12 cellular contexts compared by ENCODE assay signal in genomic region chr20:17024513-17025105, GRCh38.
A peak's percentile ranks its signal among the peaks of the same experiment; 100 is the strongest.
DNase-seq lines count a peak whose midpoint lies in the region; ATAC-seq and TF ChIP-seq lines count a peak whose summit lies in the region.
"Had no signal": no experiment of that assay in that cellular context is flagged by ENCODE, and none has a peak within 500 bp of the region (broad histone marks: within the 10 kb centered on the region; RNA-seq: fewer than 3 reads in every experiment).

No MANE protein-coding gene starts in this region.

- H3K23ac ChIP-seq in H9 (ENCODE audit: insufficient read length, low read depth, low read length) = no peak overlapping the region

- H3K9me3 ChIP-seq in H9 (ENCODE audit: control insufficient read depth, low read depth, low read length) = peaks cover 7% of the 10 kb centered on the region
- no peaks in the 10 kb centered on the region for H3K9me3 ChIP-seq in CD8-positive, alpha-beta memory T cell (ENCODE audit: low read length)
- H3K9me3 ChIP-seq: neutrophil had no signal

- H3K18ac ChIP-seq in H9 (ENCODE audit: insufficient read length, low read depth, low read length) = no peak overlapping the region

- no peaks in the 10 kb centered on the region for H3K27me3 ChIP-seq in H9 (ENCODE audit: insufficient read depth, low read length)
- no peaks in the 10 kb centered on the region for H3K27me3 ChIP-seq in CD8-positive, alpha-beta memory T cell (ENCODE audit: insufficient read depth, low read length, poor library complexity, severe bottlenecking)
- H3K27me3 ChIP-seq: neutrophil had no signal

- peaks cover 22 to 26% of the 10 kb centered on the region in 2 experiments for H3K9me3 Mint-ChIP-seq in H9
- H3K9me3 Mint-ChIP-seq in WTC11 = peaks cover 35% of the 10 kb centered on the region
- H3K9me3 Mint-ChIP-seq in CD8-positive, alpha-beta memory T cell = peaks cover 14 to 28% (median 18%) of the 10 kb centered on the region in 5 donors

- no peaks in the 10 kb centered on the region for H3K79me2 ChIP-seq in H9 (ENCODE audit: insufficient read depth, low read length)

- H2BK120ac ChIP-seq in H9 (ENCODE audit: low read depth, low read length, poor library complexity, severe bottlenecking) = no peak overlapping the region

- no peaks in the 10 kb centered on the region for H3K36me3 ChIP-seq in CD8-positive, alpha-beta memory T cell (ENCODE audit: insufficient read depth, low read length)
- H3K36me3 ChIP-seq: neutrophil had no signal

- H3K4ac ChIP-seq in H9 (ENCODE audit: low read depth, low read length) = no peak overlapping the region

- H3K36me3 Mint-ChIP-seq in H9 (ENCODE audit: insufficient read depth in 1 of 3, low read depth in 3 of 3) = peaks cover 0 to 25% (median 11%) of the 10 kb centered on the region in 3 experiments
- H3K36me3 Mint-ChIP-seq in WTC11 = peaks cover 34% of the 10 kb centered on the region
- no peaks in the 10 kb centered on the region for H3K36me3 Mint-ChIP-seq in CD8-positive, alpha-beta memory T cell

- H3K23me2 ChIP-seq in H9 (ENCODE audit: insufficient read length, low read depth, low read length, poor library complexity, severe bottlenecking) = no peaks in the 10 kb centered on the region

- peak overlapping the region; percentile 9 for H3K4me2 ChIP-seq in H9 (ENCODE audit: insufficient read depth, insufficient read length, low read length)

- no peak overlapping the region for H2BK5ac ChIP-seq in H9 (ENCODE audit: insufficient read length, low read length)

- H3K27ac ChIP-seq in H9 (ENCODE audit: insufficient read length, low read depth, low read length) = peak overlapping the region; percentile 8
- H3K27ac ChIP-seq in CD8-positive, alpha-beta memory T cell (ENCODE audit: low read depth, low read length) = no peak overlapping the region
- H3K27ac ChIP-seq: neutrophil had no signal

- H3K14ac ChIP-seq in H9 (ENCODE audit: insufficient read depth, low read length) = no peak overlapping the region

- no peak overlapping the region for H2BK15ac ChIP-seq in H9 (ENCODE audit: low read depth, low read length)

- H3K27me3 Mint-ChIP-seq in H9 (ENCODE audit: low read depth) (no peaks in the 10 kb centered on the region), WTC11 (ENCODE audit: low read depth) (no peaks in the 10 kb centered on the region; the same call in 1 of the 2 replicates)
- H3K27me3 Mint-ChIP-seq in CD8-positive, alpha-beta memory T cell = peaks cover 0 to 3% of the 10 kb centered on the region in 2 donors

- peaks cover 34% of the 10 kb centered on the region in 2 experiments for H3K4me1 Mint-ChIP-seq in H9
- peaks cover 31% of the 10 kb centered on the region for H3K4me1 Mint-ChIP-seq in WTC11
- no peaks in the 10 kb centered on the region for H3K4me1 Mint-ChIP-seq in CD8-positive, alpha-beta memory T cell

- H3K4me1 ChIP-seq in H9 (ENCODE audit: insufficient read depth, low read length) = peaks cover 6% of the 10 kb centered on the region; the same call in 1 of the 2 replicates
- no peaks in the 10 kb centered on the region for H3K4me1 ChIP-seq in CD8-positive, alpha-beta memory T cell (ENCODE audit: insufficient read depth, low read length)

- intact Hi-C loops in head of caudate nucleus (cut with DNase I) = no loop called here

- H4K20me1 ChIP-seq in H9 (ENCODE audit: control insufficient read depth, insufficient read depth, insufficient read length) = no peaks in the 10 kb centered on the region

- no peak overlapping the region for H4K8ac ChIP-seq in H9 (replicated peaks; ENCODE audit: insufficient read length, low read depth, low read length)

- peak; percentile 96 for ATAC-seq in WTC11

- no peak overlapping the region for H3K9ac ChIP-seq in H9 (ENCODE audit: extremely low read depth, insufficient read length, low read length)

- H2AFZ ChIP-seq in H9 (ENCODE audit: low read length) = no peak overlapping the region

- H3K56ac ChIP-seq in H9 (ENCODE audit: insufficient read length, low read depth, low read length) = no peak overlapping the region

- no peaks in the 10 kb centered on the region for H3K79me1 ChIP-seq in H9 (ENCODE audit: insufficient read depth, low read depth, low read length, poor library complexity, severe bottlenecking)

- no peak overlapping the region for H2AK5ac ChIP-seq in H9 (ENCODE audit: insufficient read length, low read length)

- CTCF ChIA-PET in WTC11 (lab: Charles Lee) = no interaction called here
- CTCF ChIA-PET in CD8-positive, alpha-beta memory T cell (lab: Charles Lee) = no interaction called here

- POLR2A ChIA-PET in WTC11 (lab: Charles Lee) = no interaction called here
- POLR2A ChIA-PET in CD8-positive, alpha-beta memory T cell (lab: Charles Lee) = no interaction called here

- peak overlapping the region; percentile 64 to 88 (median 84); a peak in 6 of 7 replicates for H3K27ac Mint-ChIP-seq in H9
- H3K27ac Mint-ChIP-seq in WTC11 = peak overlapping the region; percentile 63
- H3K27ac Mint-ChIP-seq in CD8-positive, alpha-beta memory T cell = no peak overlapping the region

- no peak overlapping the region for H3T11ph ChIP-seq in H9 (ENCODE audit: low read length)

- no peak overlapping the region for H4K91ac ChIP-seq in H9 (ENCODE audit: insufficient read length, low read depth, low read length)

- no peak overlapping the region for H3K4me3 ChIP-seq in CD8-positive, alpha-beta memory T cell (ENCODE audit: low read length)

- H4K5ac ChIP-seq in H9 (ENCODE audit: insufficient read length, low read depth, low read length) = no peak overlapping the region

- no peak overlapping the region for H2BK12ac ChIP-seq in H9 (ENCODE audit: insufficient read length, low read depth, low read length)

- WGBS in H9 (ENCODE audit: extremely low coverage, insufficient read length, low lambda C conversion rate) = no CpG with 5 or more reads among the region's 5 CpGs

- DNase-seq in A172 (ENCODE audit: low spot score) = peak; percentile 81
- peak; percentile 72 for DNase-seq in H9
- DNase-seq in WTC11 (ENCODE audit: low spot score) = peak; percentile 20
- peak; percentile 67 for DNase-seq in kidney tubule cell (ENCODE audit: low spot score)
- DNase-seq in stimulated activated CD8-positive, alpha-beta memory T cell treated with anti-CD3 and anti-CD28 coated beads, Interleukin-4, amount 100 ng/mL, for 48 hours = no peak
- DNase-seq in head of caudate nucleus = no peak
- DNase-seq in CD8-positive, alpha-beta memory T cell = no peak
- no peak for DNase-seq in cerebellum (ENCODE audit: low spot score)
- DNase-seq: activated naive CD4-positive, alpha-beta T cell treated with anti-CD3 and anti-CD28 coated beads, Interleukin-2, amount 50 U/mL, for 16 hours; NCI-H1436 treated with DMSO at 0.1 percent for 48 hours; stimulated activated CD4-positive, alpha-beta T cell treated with anti-CD3 and anti-CD28 coated beads, Interleukin-15, amount 100 ng/mL, for 24 hours had no signal

- no peak overlapping the region for H2BK20ac ChIP-seq in H9 (ENCODE audit: low read depth, low read length, poor library complexity, severe bottlenecking)

- TF ChIP-seq CTCF in H9 (conservative IDR thresholded peaks at IDR 0.05) = no peak
- no peak for TF ChIP-seq CTCF in WTC11 (IDR thresholded peaks at IDR 0.05)

- peak overlapping the region; percentile 35 to 62 for H3K4me3 Mint-ChIP-seq in H9
- H3K4me3 Mint-ChIP-seq in WTC11 = peak overlapping the region; percentile 42
- no peak overlapping the region for H3K4me3 Mint-ChIP-seq in CD8-positive, alpha-beta memory T cell

TF ChIP-seq in WTC11, 78 proteins besides CTCF, POLR2A, EP300 and RAD21:
- TF ChIP-seq STAT6 (CRISPR knock-in tag; conservative IDR thresholded peaks at IDR 0.05; ENCODE audit: low read depth) (no peak), ETV6 (CRISPR knock-in tag; IDR thresholded peaks at IDR 0.05) (no peak), NFE2L1 (CRISPR knock-in tag; IDR thresholded peaks at IDR 0.05) (0 out of 2 replicates have a peak, but pooled peaks have one; percentile 43)

Comparison
In these comparisons a context has a peak if more than half of its experiments do, and no peak if none do; other contexts are left out.
1. DNase-seq: peak in A172 (single experiment), H9 (single experiment), WTC11 (single experiment) and kidney tubule cell (single experiment); none in stimulated activated CD8-positive, alpha-beta memory T cell treated with anti-CD3 and anti-CD28 coated beads, Interleukin-4, amount 100 ng/mL, for 48 hours (single experiment), head of caudate nucleus (0 of 42), CD8-positive, alpha-beta memory T cell (0 of 5) and cerebellum (single experiment).
2. H3K27ac Mint-ChIP-seq: peak in H9 (3 of 3) and WTC11 (single experiment); none in CD8-positive, alpha-beta memory T cell (0 of 8).
3. H3K4me3 Mint-ChIP-seq: peak in H9 (2 of 2) and WTC11 (single experiment); none in CD8-positive, alpha-beta memory T cell (0 of 7).